ENCODE assay signal across 8 cellular contexts in the genomic region with DNA sequence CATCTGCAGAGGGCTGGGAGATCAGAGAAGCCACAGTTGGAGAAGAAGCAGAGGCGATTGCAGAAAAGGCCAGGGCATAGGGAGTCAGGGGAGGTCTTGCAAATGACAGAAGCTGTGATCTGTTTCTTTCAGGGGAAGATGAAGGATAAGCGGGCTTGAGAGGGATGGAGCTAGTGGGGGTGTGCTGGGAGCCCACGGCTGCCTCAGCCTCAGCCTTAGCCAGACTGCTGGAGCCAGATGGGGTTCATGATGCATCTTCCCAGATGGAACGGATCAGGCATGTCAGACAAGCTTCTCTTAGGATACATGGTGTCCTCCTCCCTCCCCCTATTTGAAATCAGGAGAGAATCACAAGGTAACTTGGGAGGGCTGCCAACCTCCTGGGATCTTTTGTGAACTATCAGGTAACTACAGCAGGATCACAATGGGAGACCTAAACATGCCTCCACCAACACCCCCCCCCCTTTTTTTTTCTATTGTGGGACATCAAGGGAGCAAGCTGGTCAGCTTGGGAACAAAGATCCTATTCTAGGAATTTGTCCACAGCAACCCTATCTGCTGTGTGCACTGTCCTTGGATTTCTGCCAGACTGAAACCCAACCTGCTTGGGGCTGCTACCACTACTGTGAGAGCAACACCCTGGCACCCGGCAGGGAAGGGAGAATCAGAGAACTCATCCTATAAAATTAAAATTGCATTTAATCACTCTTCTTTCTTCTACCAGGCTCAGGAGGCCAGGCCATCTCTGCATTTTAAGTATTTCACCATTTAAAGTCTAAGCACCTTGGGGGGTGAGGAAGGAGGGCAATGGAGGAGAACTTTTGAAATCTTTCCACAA. TPM values are rescaled to one million over a fixed set of nuclear protein-coding genes. Genes with fewer than 3 reads are reported as not detected.
DNase-seq lines count a peak whose midpoint lies in the region; ATAC-seq lines count a peak whose summit lies in the region.

No MANE protein-coding gene starts in this region.

- no peaks in the 10 kb centered on the region for H3K79me2 ChIP-seq in trophoblast cell (ENCODE audit: control insufficient read depth, insufficient read depth, low read length, poor library complexity)

- H3K9ac ChIP-seq in trophoblast cell (ENCODE audit: low read length): no peak overlapping the region

- H3K23ac ChIP-seq in trophoblast cell (ENCODE audit: low read length): no peak overlapping the region

- CTCF ChIA-PET in activated CD4-positive, alpha-beta T cell treated with anti-CD3 and anti-CD28 coated beads, Interleukin-2, amount 10 ng/mL, durations not matched to agents 7 days and 5 days (lab: Charles Lee): interaction anchor here (0.6 to 1.5 kb wide), 2 partner anchors 9 to 161 kb away, joined by 3 to 6 read pairs; no protein-coding TSS in a partner anchor

- H2BK12ac ChIP-seq in trophoblast cell (ENCODE audit: low read length): no peak overlapping the region

- peak overlapping the region; percentile 15 for H2AFZ ChIP-seq in trophoblast cell (ENCODE audit: insufficient read depth, low read length, poor library complexity)

- H3K14ac ChIP-seq in trophoblast cell (ENCODE audit: low read length): no peak overlapping the region

- no peaks in the 10 kb centered on the region for H3K4me1 Mint-ChIP-seq in activated CD4-positive, alpha-beta T cell treated with anti-CD3 and anti-CD28 coated beads, Interleukin-2, amount 10 ng/mL, durations not matched to agents 7 days and 5 days

- no CpG with 5 or more reads among the region's 5 CpGs for WGBS in trophoblast cell (ENCODE audit: extremely low coverage, insufficient coverage, insufficient read length)

- in situ Hi-C loops in HAP-1 (cut with MboI; ENCODE audit: low sequenced_read_pairs): no loop called here

- H2AK5ac ChIP-seq in trophoblast cell (ENCODE audit: low read length): no peak overlapping the region

- H3K27me3 Mint-ChIP-seq in activated CD4-positive, alpha-beta T cell treated with anti-CD3 and anti-CD28 coated beads, Interleukin-2, amount 10 ng/mL, durations not matched to agents 7 days and 5 days: peaks cover 27% of the 10 kb centered on the region

- no peak overlapping the region for H3K4ac ChIP-seq in trophoblast cell (ENCODE audit: low read depth, low read length)

- H3K27me3 ChIP-seq in HAP-1 (ENCODE audit: low read depth) (no peaks in the 10 kb centered on the region), trophoblast cell (ENCODE audit: insufficient read depth, low read length) (no peaks in the 10 kb centered on the region)

- H3K4me3 Mint-ChIP-seq in activated CD4-positive, alpha-beta T cell treated with anti-CD3 and anti-CD28 coated beads, Interleukin-2, amount 10 ng/mL, durations not matched to agents 7 days and 5 days: no peak overlapping the region

- H3K27ac Mint-ChIP-seq in activated CD4-positive, alpha-beta T cell treated with anti-CD3 and anti-CD28 coated beads, Interleukin-2, amount 10 ng/mL, durations not matched to agents 7 days and 5 days: no peak overlapping the region

- peaks cover 39% of the 10 kb centered on the region for H3K4me1 ChIP-seq in HAP-1
- H3K4me1 ChIP-seq in trophoblast cell (ENCODE audit: control insufficient read depth in 1 of 2, insufficient read depth in 2 of 2, low read length in 2 of 2): peaks cover 14 to 18% of the 10 kb centered on the region in 2 experiments

- H4K12ac ChIP-seq in trophoblast cell (ENCODE audit: low read depth, low read length): no peak overlapping the region

- ATAC-seq in esophagus mucosa (peak; percentile 19), GM19351 (IDR thresholded peaks at IDR 0.05; ENCODE audit: unreplicated experiment) (no peak), GM19324 (IDR thresholded peaks at IDR 0.05; ENCODE audit: low FRiP score, unreplicated experiment) (no peak)
- no peak for ATAC-seq in stimulated activated naive CD8-positive, alpha-beta T cell treated with anti-CD3 and anti-CD28 coated beads, Interleukin-15, Interleukin-2, amounts not matched to agents 100 U/mL and 50 U/mL, for 24 hours

- no peak overlapping the region for H4K8ac ChIP-seq in trophoblast cell (ENCODE audit: low read depth, low read length)

- H4K91ac ChIP-seq in trophoblast cell (ENCODE audit: low read depth, low read length): peak overlapping the region; percentile 20

- no peaks in the 10 kb centered on the region for H3K79me1 ChIP-seq in trophoblast cell (ENCODE audit: low read length)

- H2BK5ac ChIP-seq in trophoblast cell (ENCODE audit: low read depth, low read length, poor library complexity): no peak overlapping the region

- no peak overlapping the region for H3K18ac ChIP-seq in trophoblast cell (ENCODE audit: low read length)

- H3K4me3 ChIP-seq in HAP-1 (no peak overlapping the region), trophoblast cell (ENCODE audit: low read depth, low read length) (no peak overlapping the region)

- H3K4me2 ChIP-seq in trophoblast cell (ENCODE audit: low read length): peak overlapping the region; percentile 9

- H3K9me3 Mint-ChIP-seq in activated CD4-positive, alpha-beta T cell treated with anti-CD3 and anti-CD28 coated beads, Interleukin-2, amount 10 ng/mL, durations not matched to agents 7 days and 5 days: no peaks in the 10 kb centered on the region

- peak; percentile 27 to 64 for DNase-seq in HAP-1 (ENCODE audit: low spot score in 2 of 2)
- DNase-seq in NCI-H774 (lab: John Stamatoyannopoulos, UW): peak; percentile 73
- DNase-seq in trophoblast cell: no peak
- DNase-seq in activated CD4-positive, alpha-beta T cell treated with anti-CD3 and anti-CD28 coated beads, Interleukin-2, amount 10 ng/mL, durations not matched to agents 7 days and 5 days: no peak
- DNase-seq in stimulated activated naive CD8-positive, alpha-beta T cell treated with anti-CD3 and anti-CD28 coated beads, Interleukin-15, Interleukin-2, amounts not matched to agents 100 U/mL and 50 U/mL, for 24 hours: no peak

- H3K36me3 Mint-ChIP-seq in activated CD4-positive, alpha-beta T cell treated with anti-CD3 and anti-CD28 coated beads, Interleukin-2, amount 10 ng/mL, durations not matched to agents 7 days and 5 days (ENCODE audit: low read depth): no peaks in the 10 kb centered on the region

- H3K36me3 ChIP-seq in HAP-1 (replicated peaks): no peaks in the 10 kb centered on the region
- no peaks in the 10 kb centered on the region for H3K36me3 ChIP-seq in trophoblast cell (ENCODE audit: control insufficient read depth in 1 of 2, insufficient read depth in 2 of 2, low read length in 2 of 2)

- no peak overlapping the region for H2BK120ac ChIP-seq in trophoblast cell (ENCODE audit: insufficient read depth, low read length, poor library complexity)

- H3K9me3 ChIP-seq in HAP-1 (no peaks in the 10 kb centered on the region), trophoblast cell (ENCODE audit: insufficient read depth, low read depth, low read length) (no peaks in the 10 kb centered on the region)

- POLR2A ChIA-PET in activated CD4-positive, alpha-beta T cell treated with anti-CD3 and anti-CD28 coated beads, Interleukin-2, amount 10 ng/mL, durations not matched to agents 7 days and 5 days (lab: Charles Lee): no interaction called here

- H3K27ac ChIP-seq in trophoblast cell (ENCODE audit: low read depth, low read length): no peak overlapping the region

RNA-seq across cellular contexts. Expression of a gene that starts 10.7 kb away (rescaled TPM):
- 194 TPM for total RNA-seq in esophagus mucosa
- 110 and 113 TPM in 2 replicates for polyA plus RNA-seq in trophoblast cell (2013)
- total RNA-seq in activated CD4-positive, alpha-beta T cell treated with anti-CD3 and anti-CD28 coated beads, Interleukin-2, amount 10 ng/mL, durations not matched to agents 7 days and 5 days: 100 to 1,000 TPM; 126 to 131 TPM

Comparison
In these comparisons a context has a peak if more than half of its experiments do, and no peak if none do; other contexts are left out.
1. DNase-seq: peak in HAP-1 (2 of 2) and NCI-H774 (single experiment); none in trophoblast cell (0 of 2), activated CD4-positive, alpha-beta T cell treated with anti-CD3 and anti-CD28 coated beads, Interleukin-2, amount 10 ng/mL, durations not matched to agents 7 days and 5 days (single experiment) and stimulated activated naive CD8-positive, alpha-beta T cell treated with anti-CD3 and anti-CD28 coated beads, Interleukin-15, Interleukin-2, amounts not matched to agents 100 U/mL and 50 U/mL, for 24 hours (single experiment).